8 cellular contexts compared by ENCODE assay signal in the genomic region with DNA sequence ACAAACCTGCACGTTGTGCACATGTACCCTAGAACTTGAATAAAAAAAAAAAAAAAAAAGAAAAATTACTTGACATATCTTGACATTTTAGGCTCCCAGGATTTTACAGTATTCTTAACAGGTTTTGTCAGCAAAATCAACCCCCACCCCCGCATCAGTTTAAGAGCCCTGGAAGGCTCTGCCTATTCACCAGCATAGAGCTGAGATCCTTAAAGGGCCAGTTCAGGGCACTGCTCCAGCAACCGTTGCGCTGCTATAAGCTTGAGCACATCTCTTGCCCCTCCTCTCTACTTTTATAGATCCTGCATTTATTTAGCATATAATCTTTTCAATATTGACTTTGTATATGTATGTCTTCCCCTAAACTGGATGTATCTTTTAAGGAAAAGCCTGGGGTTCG. TPM values are rescaled to one million over a fixed set of nuclear protein-coding genes. Genes with fewer than 3 reads are reported as not detected.
DNase-seq lines count a peak whose midpoint lies in the region; ATAC-seq, FAIRE-seq and TF ChIP-seq lines count a peak whose summit lies in the region.

No MANE protein-coding gene starts in this region.

- peak overlapping the region; percentile 91 to 100 for H3K4me2 ChIP-seq in H1 (ENCODE audit: insufficient read depth in 1 of 2, low read depth in 2 of 2, low read length in 2 of 2)

- peak overlapping the region in 3 of 4 experiments; percentile 84 to 85 (median 85); a peak in 5 of 7 replicates for H3K9ac ChIP-seq in H1 (replicated peaks in 1 of 4; ENCODE audit: extremely low read depth in 1 of 4, low read depth in 3 of 4, low read length in 3 of 4)

- no peak overlapping the region for H3K4ac ChIP-seq in H1 (replicated peaks; ENCODE audit: insufficient read length, low read depth, low read length)

- H2BK12ac ChIP-seq in H1 (ENCODE audit: low read depth, low read length) = no peak overlapping the region

- H3K27me3 ChIP-seq in AG04450 (ENCODE audit: control insufficient read depth, insufficient read depth, low read length) (no peaks in the 10 kb centered on the region), H1 (replicated peaks in 1 of 4; ENCODE audit: control insufficient read depth in 3 of 4, extremely low read depth in 1 of 4, insufficient read depth in 3 of 4, low read length in 3 of 4) (no peaks in the 10 kb centered on the region)

- WGBS in H1 (ENCODE audit: extremely low coverage in 1 of 2, insufficient coverage in 1 of 2, insufficient read length in 1 of 2, insufficient replicate concordance in 2 of 2, low coverage in 1 of 2, low lambda C conversion rate in 2 of 2, missing lambda C conversion rate in 1 of 2), 2 experiments = 37% methylated on average over 5 of the region's 5 CpGs; no CpG with 5 or more reads in 1 of the 2 experiments

- no peak overlapping the region for H2BK15ac ChIP-seq in H1 (ENCODE audit: low read length)

- H3K27ac ChIP-seq in AG04450 (ENCODE audit: low read depth, low read length) (peak overlapping the region; percentile 80), H1 (ENCODE audit: low read depth, low read length) (peak overlapping the region; percentile 92)

- peak overlapping the region; percentile 99; the same call in 1 of the 2 replicates for H2AFZ ChIP-seq in H1 (ENCODE audit: low read length)

- no peak for FAIRE-seq in H1 (lab: Jason Lieb, UNC)

- peak overlapping the region; percentile 93; the same call in 1 of the 2 replicates for H2BK5ac ChIP-seq in H1 (ENCODE audit: low read depth, low read length)

- POLR2A ChIA-PET in AG04450 (lab: Yijun Ruan, JAX) (interaction anchor here (0.6 to 2.8 kb wide), 8 partner anchors 36 to 346 kb away, joined by 3 to 18 read pairs (median 6); a partner anchor contains a TSS), activated B cell treated with CpG ODN at 0.5 μM for 24 hours (lab: Charles Lee) (interaction anchor here (0.6 to 5.2 kb wide), 14 partner anchors 23 to 356 kb away, joined by 3 to 79 read pairs (median 5); a partner anchor contains a TSS), H1 (lab: Charles Lee; ENCODE audit: partially characterized antibody) (interaction anchor here (0.6 to 3.9 kb wide), 10 partner anchors 10 to 310 kb away, joined by 3 to 30 read pairs (median 9); a partner anchor contains a TSS)

- H3K36me3 ChIP-seq in H1 (ENCODE audit: control insufficient read depth in 2 of 4, insufficient read depth in 4 of 4, low read length in 3 of 4) = peaks cover 2 to 26% (median 3%) of the 10 kb centered on the region in 4 experiments; a peak in 6 of 8 replicates

- peak overlapping the region; percentile 95 for H3K4me3 ChIP-seq in AG04450 (ENCODE audit: low read depth, low read length)
- H3K4me3 ChIP-seq in NB4 (ENCODE audit: low read depth, low read length) = peak overlapping the region; percentile 88
- peak overlapping the region; percentile 88 to 99 (median 92) for H3K4me3 ChIP-seq in H1 (ENCODE audit: extremely low read depth in 1 of 4, insufficient read depth in 2 of 4, low read depth in 3 of 4, low read length in 4 of 4)

- no peak overlapping the region for H4K8ac ChIP-seq in H1 (ENCODE audit: extremely low read depth, insufficient read depth, low read length)

- H2AK5ac ChIP-seq in H1 (ENCODE audit: low read depth, low read length) = no peak overlapping the region

- TF ChIP-seq EP300 in H1 (IDR thresholded peaks at IDR 0.05; ENCODE audit: borderline replicate concordance in 1 of 2, low read depth in 2 of 2, low read length in 2 of 2) = no peak

- TF ChIP-seq CTCF in AG04450 (IDR thresholded peaks at IDR 0.05; ENCODE audit: low read depth, low read length) = no peak
- no peak for TF ChIP-seq CTCF in NB4 (IDR thresholded peaks at IDR 0.05; ENCODE audit: low read depth, low read length)
- no peak for TF ChIP-seq CTCF in activated B cell treated with CpG ODN at 0.5 μM for 24 hours (IDR thresholded peaks at IDR 0.05)
- TF ChIP-seq CTCF in H1 (IDR thresholded peaks at IDR 0.05; ENCODE audit: control extremely low read depth in 1 of 3, insufficient read depth in 1 of 3, low read depth in 1 of 3, low read length in 3 of 3) = no peak

- no peak for TF ChIP-seq RAD21 in H1 (IDR thresholded peaks at IDR 0.05 in 1 of 2, conservative IDR thresholded peaks at IDR 0.05 in 1 of 2; ENCODE audit: low read depth in 2 of 2, low read length in 2 of 2)

- H4K20me1 ChIP-seq in H1 (replicated peaks in 1 of 2; ENCODE audit: control insufficient read depth in 1 of 2, insufficient read depth in 2 of 2, low read length in 2 of 2) = peaks cover 6 to 9% of the 10 kb centered on the region in 2 experiments

- H3K23me2 ChIP-seq in H1 (ENCODE audit: low read depth, low read length) = peaks cover 15% of the 10 kb centered on the region

- H3K4me1 Mint-ChIP-seq in activated B cell treated with CpG ODN at 0.5 μM for 24 hours = peaks cover 39% of the 10 kb centered on the region
- H3K4me1 Mint-ChIP-seq in stimulated activated memory B cell treated with anti-CD40 and anti-IgM and Interleukin-4, amounts not matched to agents 10 μg/mL and 1 μg/mL and 100 μg/mL, for 72 hours = peaks cover 43% of the 10 kb centered on the region

- no peak overlapping the region for H3K56ac ChIP-seq in H1 (replicated peaks; ENCODE audit: insufficient read length, low read depth, low read length)

- CTCF ChIA-PET in AG04450 (lab: Charles Lee) (interaction anchor here (1.1 to 2.9 kb wide), 2 partner anchors 84 to 352 kb away, joined by 4 to 14 read pairs; a partner anchor contains a TSS), activated B cell treated with CpG ODN at 0.5 μM for 24 hours (lab: Charles Lee) (interaction anchor here (0.9 to 2.8 kb wide), 4 partner anchors 36 to 88 kb away, joined by 3 to 16 read pairs (median 10); a partner anchor contains a TSS), H1 (lab: Charles Lee; ENCODE audit: partially characterized antibody) (interaction anchor here (0.6 to 2.7 kb wide), 4 partner anchors 27 to 54 kb away, joined by 3 to 11 read pairs (median 4); no protein-coding TSS in a partner anchor)

- peaks cover 31% of the 10 kb centered on the region for H3K36me3 Mint-ChIP-seq in activated B cell treated with CpG ODN at 0.5 μM for 24 hours (ENCODE audit: low read depth)
- H3K36me3 Mint-ChIP-seq in stimulated activated memory B cell treated with anti-CD40 and anti-IgM and Interleukin-4, amounts not matched to agents 10 μg/mL and 1 μg/mL and 100 μg/mL, for 72 hours = peaks cover 27% of the 10 kb centered on the region

- H3K14ac ChIP-seq in H1 (ENCODE audit: insufficient read length) = no peak overlapping the region

- peak overlapping the region; percentile 95 for H3K4me3 Mint-ChIP-seq in activated B cell treated with CpG ODN at 0.5 μM for 24 hours
- H3K4me3 Mint-ChIP-seq in stimulated activated memory B cell treated with anti-CD40 and anti-IgM and Interleukin-4, amounts not matched to agents 10 μg/mL and 1 μg/mL and 100 μg/mL, for 72 hours = peak overlapping the region; percentile 96

- H3K79me2 ChIP-seq in H1 (ENCODE audit: control insufficient read depth in 1 of 2, insufficient read depth in 2 of 2, low read length in 2 of 2) = peaks cover 37 to 40% of the 10 kb centered on the region in 2 experiments

- no peaks in the 10 kb centered on the region for H3K9me3 Mint-ChIP-seq in activated B cell treated with CpG ODN at 0.5 μM for 24 hours
- H3K9me3 Mint-ChIP-seq in stimulated activated memory B cell treated with anti-CD40 and anti-IgM and Interleukin-4, amounts not matched to agents 10 μg/mL and 1 μg/mL and 100 μg/mL, for 72 hours = no peaks in the 10 kb centered on the region

- H3K23ac ChIP-seq in H1 (ENCODE audit: insufficient read length) = no peak overlapping the region

- peaks cover 5% of the 10 kb centered on the region for H3K27me3 Mint-ChIP-seq in activated B cell treated with CpG ODN at 0.5 μM for 24 hours
- H3K27me3 Mint-ChIP-seq in stimulated activated memory B cell treated with anti-CD40 and anti-IgM and Interleukin-4, amounts not matched to agents 10 μg/mL and 1 μg/mL and 100 μg/mL, for 72 hours = peaks cover 17% of the 10 kb centered on the region

- H2BK20ac ChIP-seq in H1 (ENCODE audit: low read length) = no peak overlapping the region

- H2BK120ac ChIP-seq in H1 (replicated peaks; ENCODE audit: low read depth, low read length) = no peak overlapping the region

- no peak for TF ChIP-seq POLR2A in NB4 (IDR thresholded peaks at IDR 0.05; ENCODE audit: extremely low read depth, insufficient read length)
- no peak for TF ChIP-seq POLR2A in H1 (IDR thresholded peaks at IDR 0.05; ENCODE audit: control extremely low read depth in 1 of 2, low read depth in 2 of 2, low read length in 2 of 2)

- intact Hi-C loops in activated B cell treated with CpG ODN at 0.5 μM for 24 hours (cut with micrococcal nuclease) = loop anchor here (5.0 kb wide), 1 partner anchor 46 kb away; a partner anchor contains a TSS

- DNase-seq in AG04450 (ENCODE audit: low read depth, low spot score) (no peak), NB4 (ENCODE audit: low read depth) (peak; percentile 62), activated B cell treated with CpG ODN at 0.5 μM for 24 hours (no peak), H1 (ENCODE audit: low read depth in 1 of 2, low spot score in 2 of 2) (no peak), medulla oblongata (ENCODE audit: extremely low spot score) (peak; percentile 36)
- DNase-seq in effector CD4-positive, alpha-beta T cell = no peak

- no peak overlapping the region; the same call in 1 of the 2 replicates for H3K18ac ChIP-seq in H1 (ENCODE audit: extremely low read depth, low read length)

- H3K9me3 ChIP-seq in AG04450 (ENCODE audit: control insufficient read depth, insufficient read depth, low read length) (no peaks in the 10 kb centered on the region), H1 (ENCODE audit: insufficient read depth in 2 of 2, low read depth in 1 of 2, low read length in 1 of 2) (no peaks in the 10 kb centered on the region)

- ATAC-seq in GM18517 (IDR thresholded peaks at IDR 0.05; ENCODE audit: unreplicated experiment) = peak; percentile 6
- no peak for ATAC-seq in activated B cell treated with CpG ODN at 0.5 μM for 24 hours (ENCODE audit: low read depth)
- ATAC-seq in stimulated activated memory B cell treated with anti-CD40 and anti-IgM and Interleukin-4, amounts not matched to agents 10 μg/mL and 1 μg/mL and 100 μg/mL, for 72 hours = peak; percentile 54

- peak overlapping the region; percentile 69 for H4K91ac ChIP-seq in H1 (replicated peaks; ENCODE audit: insufficient read length, low read length)

- peaks cover 0 to 11% (median 6%) of the 10 kb centered on the region in 4 experiments; a peak in 5 of 7 replicates for H3K4me1 ChIP-seq in H1 (replicated peaks in 1 of 4; ENCODE audit: control insufficient read depth in 3 of 4, insufficient read depth in 4 of 4, low read length in 3 of 4)

- H3K27ac Mint-ChIP-seq in activated B cell treated with CpG ODN at 0.5 μM for 24 hours = peak overlapping the region; percentile 95
- H3K27ac Mint-ChIP-seq in stimulated activated memory B cell treated with anti-CD40 and anti-IgM and Interleukin-4, amounts not matched to agents 10 μg/mL and 1 μg/mL and 100 μg/mL, for 72 hours = peak overlapping the region; percentile 98

- H4K5ac ChIP-seq in H1 (ENCODE audit: insufficient read length, low read depth, low read length) = no peak overlapping the region

- peaks cover 2% of the 10 kb centered on the region for H3K79me1 ChIP-seq in H1 (ENCODE audit: low read depth, low read length)

RNA-seq across cellular contexts. Expression of a gene that starts 0.7 kb away (rescaled TPM):
- polyA plus RNA-seq in AG04450 (2011; rRNA removed) (46.1 and 48.8 TPM in 2 replicates), H1 (2011; rRNA removed) (26.2 and 38.2 TPM in 2 replicates)
- 171 and 207 TPM in 2 replicates for polyA minus RNA-seq in AG04450 (2011; rRNA and poly(A)+ RNA removed)
- 71.3 and 78.7 TPM in 2 replicates for total RNA-seq in activated B cell treated with CpG ODN at 0.5 μM for 24 hours
- 151 and 161 TPM in 2 replicates for total RNA-seq in H1 (2021; fragmentation: NEBNext Ultra II Directional; extraction: Animal tissue kit (Norgen Biotek cat#: 25700))
- 38.1 TPM for polyA plus RNA-seq in H1 (2011; cell fraction: cytosol; rRNA removed)
- polyA plus RNA-seq in H1 (2011; cell fraction: nucleus; rRNA removed) = 26.6 TPM
- polyA plus RNA-seq in H1 (2012, experiment 1 of 2) = 59.5 to 77.0 TPM (median 64.7 TPM) in 4 replicates
- polyA plus RNA-seq in H1 (2012, experiment 2 of 2) = 19.8 TPM
- 66.1 TPM for polyA plus RNA-seq in H1 (2013, experiment 1 of 2)
- polyA plus RNA-seq in H1 (2013, experiment 2 of 2) = 68.8 TPM
- 256 and 265 TPM in 2 replicates for polyA minus RNA-seq in H1 (2011; rRNA and poly(A)+ RNA removed)
- polyA minus RNA-seq in H1 (2011; cell fraction: cytosol; rRNA and poly(A)+ RNA removed) = 130 TPM
- polyA minus RNA-seq in H1 (2011; cell fraction: nucleus; rRNA and poly(A)+ RNA removed) = 53.9 TPM

RNA-seq across cellular contexts. Expression of a gene that starts 35.2 kb away (rescaled TPM):
- polyA plus RNA-seq in AG04450 (2011; rRNA removed) = 32.5 and 45.0 TPM in 2 replicates
- polyA minus RNA-seq in AG04450 (2011; rRNA and poly(A)+ RNA removed) = 59.4 and 84.3 TPM in 2 replicates
- 96.7 and 115 TPM in 2 replicates for total RNA-seq in activated B cell treated with CpG ODN at 0.5 μM for 24 hours
- 14.6 and 18.5 TPM in 2 replicates for total RNA-seq in H1 (2021; fragmentation: NEBNext Ultra II Directional; extraction: Animal tissue kit (Norgen Biotek cat#: 25700))
- 21.1 and 26.7 TPM in 2 replicates for polyA plus RNA-seq in H1 (2011; rRNA removed)
- 15.5 TPM for polyA plus RNA-seq in H1 (2011; cell fraction: cytosol; rRNA removed)
- 85.9 TPM for polyA plus RNA-seq in H1 (2011; cell fraction: nucleus; rRNA removed)
- 13.3 to 18.4 TPM (median 14.8 TPM) in 4 replicates for polyA plus RNA-seq in H1 (2012, experiment 1 of 2)
- 12.4 TPM for polyA plus RNA-seq in H1 (2012, experiment 2 of 2)
- polyA plus RNA-seq in H1 (2013, experiment 1 of 2) = 15.5 TPM
- 14.7 TPM for polyA plus RNA-seq in H1 (2013, experiment 2 of 2)
- polyA minus RNA-seq in H1 (2011; rRNA and poly(A)+ RNA removed) = 27.2 and 33.9 TPM in 2 replicates
- 12.8 TPM for polyA minus RNA-seq in H1 (2011; cell fraction: cytosol; rRNA and poly(A)+ RNA removed)
- 35.6 TPM for polyA minus RNA-seq in H1 (2011; cell fraction: nucleus; rRNA and poly(A)+ RNA removed)

RNA-seq across cellular contexts. Expression of a gene that starts 45.2 kb away (rescaled TPM):
- polyA plus RNA-seq in AG04450 (2011; rRNA removed) = 9.0 and 12.6 TPM in 2 replicates
- polyA minus RNA-seq in AG04450 (2011; rRNA and poly(A)+ RNA removed) = 23.3 and 28.3 TPM in 2 replicates
- total RNA-seq in activated B cell treated with CpG ODN at 0.5 μM for 24 hours = 75.0 and 88.4 TPM in 2 replicates
- total RNA-seq in H1 (2021; fragmentation: NEBNext Ultra II Directional; extraction: Animal tissue kit (Norgen Biotek cat#: 25700)) = 32.1 and 32.6 TPM in 2 replicates
- polyA plus RNA-seq in H1 (2011; rRNA removed) = 18.3 and 19.9 TPM in 2 replicates
- polyA plus RNA-seq in H1 (2011; cell fraction: cytosol; rRNA removed) = 12.0 TPM
- polyA plus RNA-seq in H1 (2011; cell fraction: nucleus; rRNA removed) = 29.2 TPM
- 15.5 to 19.3 TPM (median 18.7 TPM) in 4 replicates for polyA plus RNA-seq in H1 (2012, experiment 1 of 2)
- polyA plus RNA-seq in H1 (2012, experiment 2 of 2) = 6.3 TPM
- polyA plus RNA-seq in H1 (2013, experiment 1 of 2) = 10.8 TPM
- polyA plus RNA-seq in H1 (2013, experiment 2 of 2) = 10.3 TPM
- 20.9 and 24.9 TPM in 2 replicates for polyA minus RNA-seq in H1 (2011; rRNA and poly(A)+ RNA removed)
- polyA minus RNA-seq in H1 (2011; cell fraction: cytosol; rRNA and poly(A)+ RNA removed) = 19.3 TPM
- polyA minus RNA-seq in H1 (2011; cell fraction: nucleus; rRNA and poly(A)+ RNA removed) = 42.0 TPM

RNA-seq across cellular contexts. Expression of a gene that starts 55.8 kb away (rescaled TPM):
- polyA plus RNA-seq in AG04450 (2011; rRNA removed) = 3,100 and 3,444 TPM in 2 replicates
- polyA minus RNA-seq in AG04450 (2011; rRNA and poly(A)+ RNA removed) = 838 and 956 TPM in 2 replicates
- total RNA-seq in activated B cell treated with CpG ODN at 0.5 μM for 24 hours = 14.2 and 17.9 TPM in 2 replicates
- 300 and 301 TPM in 2 replicates for total RNA-seq in H1 (2021; fragmentation: NEBNext Ultra II Directional; extraction: Animal tissue kit (Norgen Biotek cat#: 25700))
- polyA plus RNA-seq in H1 (2011; rRNA removed) = 140 and 150 TPM in 2 replicates
- polyA plus RNA-seq in H1 (2011; cell fraction: cytosol; rRNA removed) = 178 TPM
- 132 TPM for polyA plus RNA-seq in H1 (2011; cell fraction: nucleus; rRNA removed)
- 186 to 274 TPM (median 201 TPM) in 4 replicates for polyA plus RNA-seq in H1 (2012, experiment 1 of 2)
- polyA plus RNA-seq in H1 (2012, experiment 2 of 2) = 415 TPM
- polyA plus RNA-seq in H1 (2013, experiment 1 of 2) = 193 TPM
- polyA plus RNA-seq in H1 (2013, experiment 2 of 2) = 186 TPM
- 97.7 and 118 TPM in 2 replicates for polyA minus RNA-seq in H1 (2011; rRNA and poly(A)+ RNA removed)
- 36.1 TPM for polyA minus RNA-seq in H1 (2011; cell fraction: cytosol; rRNA and poly(A)+ RNA removed)
- 59.7 TPM for polyA minus RNA-seq in H1 (2011; cell fraction: nucleus; rRNA and poly(A)+ RNA removed)

Comparison
In these comparisons a context has a peak if more than half of its experiments do, and no peak if none do; other contexts are left out.
1. DNase-seq: peak in NB4 (single experiment) and medulla oblongata (single experiment); none in AG04450 (single experiment), activated B cell treated with CpG ODN at 0.5 μM for 24 hours (single experiment), H1 (0 of 2) and effector CD4-positive, alpha-beta T cell (single experiment).
2. Peak in every context shown above with its lines, with median percentiles within 50 percentile points of each other: H3K4me3 ChIP-seq.